In the genomic region with DNA sequence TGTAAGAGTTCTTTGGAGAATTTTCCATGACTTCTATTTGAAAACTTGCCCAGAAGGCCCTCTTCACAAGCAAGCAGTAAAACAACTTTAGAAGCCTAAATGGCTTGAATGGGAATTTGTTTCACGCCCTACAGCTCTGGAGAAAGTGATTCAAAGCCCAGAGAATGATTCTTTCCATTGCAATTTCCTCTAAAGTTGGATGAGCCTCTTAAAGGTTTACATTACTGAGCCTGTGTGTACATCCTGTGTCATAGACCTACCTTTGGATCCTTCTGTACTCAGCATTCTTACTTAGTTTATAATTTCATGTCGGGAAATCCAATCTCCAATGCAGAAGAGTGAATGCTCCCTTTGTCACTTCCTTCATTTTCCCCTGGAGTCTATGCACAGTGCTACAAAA, we compare ENCODE assay signal across 1 cellular context.
TF ChIP-seq lines count a peak whose summit lies in the region.

No MANE protein-coding gene starts in this region.

TF ChIP-seq in IMR-90, 13 proteins besides CTCF, POLR2A, EP300 and RAD21:
- TF ChIP-seq CHD1 (IDR thresholded peaks at IDR 0.05; ENCODE audit: low read depth, low read length) (no peak), BHLHE40 (IDR thresholded peaks at IDR 0.05; ENCODE audit: low read depth, low read length) (no peak), MAFK (IDR thresholded peaks at IDR 0.05; ENCODE audit: low read depth, low read length) (no peak), RFX5 (IDR thresholded peaks at IDR 0.05; ENCODE audit: low read depth, low read length) (no peak), MAZ (IDR thresholded peaks at IDR 0.05; ENCODE audit: borderline replicate concordance, low read depth, low read length) (no peak), MXI1 (IDR thresholded peaks at IDR 0.05; ENCODE audit: borderline replicate concordance, low read depth, low read length) (no peak), RCOR1 (IDR thresholded peaks at IDR 0.05; ENCODE audit: insufficient replicate concordance, low read length) (no peak), SMC3 (IDR thresholded peaks at IDR 0.05; ENCODE audit: low read depth, low read length) (no peak), NFE2L2 (IDR thresholded peaks at IDR 0.05; ENCODE audit: low read depth, low read length) (no peak), CEBPB (IDR thresholded peaks at IDR 0.05; ENCODE audit: low read depth, low read length) (no peak), FOS (IDR thresholded peaks at IDR 0.05; ENCODE audit: low read depth, low read length) (no peak)
- TF ChIP-seq, protein P1, sequence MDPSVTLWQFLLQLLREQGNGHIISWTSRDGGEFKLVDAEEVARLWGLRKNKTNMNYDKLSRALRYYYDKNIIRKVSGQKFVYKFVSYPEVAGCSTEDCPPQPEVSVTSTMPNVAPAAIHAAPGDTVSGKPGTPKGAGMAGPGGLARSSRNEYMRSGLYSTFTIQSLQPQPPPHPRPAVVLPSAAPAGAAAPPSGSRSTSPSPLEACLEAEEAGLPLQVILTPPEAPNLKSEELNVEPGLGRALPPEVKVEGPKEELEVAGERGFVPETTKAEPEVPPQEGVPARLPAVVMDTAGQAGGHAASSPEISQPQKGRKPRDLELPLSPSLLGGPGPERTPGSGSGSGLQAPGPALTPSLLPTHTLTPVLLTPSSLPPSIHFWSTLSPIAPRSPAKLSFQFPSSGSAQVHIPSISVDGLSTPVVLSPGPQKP (IDR thresholded peaks at IDR 0.05; ENCODE audit: borderline replicate concordance, low read depth, low read length): no peak
- TF ChIP-seq, protein P2, sequence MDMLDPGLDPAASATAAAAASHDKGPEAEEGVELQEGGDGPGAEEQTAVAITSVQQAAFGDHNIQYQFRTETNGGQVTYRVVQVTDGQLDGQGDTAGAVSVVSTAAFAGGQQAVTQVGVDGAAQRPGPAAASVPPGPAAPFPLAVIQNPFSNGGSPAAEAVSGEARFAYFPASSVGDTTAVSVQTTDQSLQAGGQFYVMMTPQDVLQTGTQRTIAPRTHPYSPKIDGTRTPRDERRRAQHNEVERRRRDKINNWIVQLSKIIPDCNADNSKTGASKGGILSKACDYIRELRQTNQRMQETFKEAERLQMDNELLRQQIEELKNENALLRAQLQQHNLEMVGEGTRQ (IDR thresholded peaks at IDR 0.05; ENCODE audit: low read depth, low read length): no peak
